In the genomic region with DNA sequence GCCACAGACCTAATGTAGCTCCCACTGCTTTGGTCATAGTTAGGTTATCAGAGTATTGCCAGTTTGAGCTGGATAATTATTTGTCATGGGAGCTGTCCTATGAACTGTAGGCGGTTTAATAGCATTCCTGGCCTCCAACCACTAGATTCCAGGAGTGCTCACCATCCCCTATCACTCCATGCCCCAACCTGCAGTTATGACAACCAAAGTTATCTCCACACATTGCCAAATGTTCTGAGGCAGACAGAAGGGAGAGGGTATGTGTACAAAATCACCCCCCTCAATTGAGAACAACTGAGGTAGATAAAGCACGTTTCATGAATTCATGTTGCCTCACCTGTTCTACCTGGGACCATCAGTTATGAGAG, we compare ENCODE assay signal across 34 cellular contexts.
A peak's percentile ranks its signal among the peaks of the same experiment; 100 is the strongest.
DNase-seq lines count a peak whose midpoint lies in the region; ATAC-seq, FAIRE-seq and TF ChIP-seq lines count a peak whose summit lies in the region.
"Had no signal": no experiment of that assay in that cellular context is flagged by ENCODE, and none has a peak within 500 bp of the region (broad histone marks: within the 10 kb centered on the region; RNA-seq: fewer than 3 reads in every experiment).

No MANE protein-coding gene starts in this region.

- no TSS peak for BruUV-seq in MCF 10A (replicated peaks; lab: Mats Ljungman, UMichigan)

- no peak overlapping the region for H3K9ac ChIP-seq in keratinocyte (ENCODE audit: control insufficient read depth, extremely low read depth, insufficient read depth, low read length)

- DNase-seq in MCF 10A (ENCODE audit: unreplicated experiment) (no peak), breast epithelium (ENCODE audit: low spot score in 2 of 2) (no peak), T1000 (lab: John Stamatoyannopoulos, UW) (peak; percentile 46), keratinocyte (ENCODE audit: low read depth, low spot score) (no peak), NCI-H1092 (lab: John Stamatoyannopoulos, UW) (no peak)
- DNase-seq in stimulated activated CD8-positive, alpha-beta memory T cell treated with anti-CD3 and anti-CD28 coated beads, Interleukin-4, amount 100 ng/mL, for 48 hours = no peak
- no peak for DNase-seq in activated CD4-positive, alpha-beta T cell treated with anti-CD3 and anti-CD28 coated beads, Interleukin-2, amount 10 ng/mL, durations not matched to agents 24 days and 14 days
- DNase-seq: activated CD4-positive, alpha-beta T cell treated with anti-CD3 and anti-CD28 coated beads for 48 hours; activated effector memory CD4-positive, alpha-beta T cell treated with anti-CD3 and anti-CD28 coated beads, Interleukin-2, amount 50 U/mL, for 16 hours; activated naive CD8-positive, alpha-beta T cell treated with anti-CD3 and anti-CD28 coated beads, Interleukin-2, amount 10 ng/mL, durations not matched to agents 7 days and 5 days; activated T-cell treated with anti-CD3 and anti-CD28 coated beads, Interleukin-2, amount 50 U/mL, for 1 hour; BE2C; cerebellar nuclear complex; DMS153; dorsolateral prefrontal cortex; GF-D8; heart left ventricle; KG1; left cardiac atrium; NCI-H1436 treated with DMSO at 0.1 percent for 48 hours; NCI-H446 treated with DMSO at 0.1 percent for 48 hours; stimulated activated naive CD4-positive, alpha-beta T cell treated with Interleukin-2 at 50 U/mL for 16 hours; testis; WERI-Rb-1 had no signal

- no peaks in the 10 kb centered on the region for H3K36me3 Mint-ChIP-seq in MCF 10A (ENCODE audit: insufficient read depth, unreplicated experiment)
- no peaks in the 10 kb centered on the region for H3K36me3 Mint-ChIP-seq in stimulated activated memory B cell treated with anti-CD40 and anti-IgM and Interleukin-4, amounts not matched to agents 10 μg/mL and 1 μg/mL and 100 μg/mL, for 72 hours
- no peaks in the 10 kb centered on the region for H3K36me3 Mint-ChIP-seq in activated CD4-positive, alpha-beta T cell treated with anti-CD3 and anti-CD28 coated beads, Interleukin-2, amount 10 ng/mL, durations not matched to agents 24 days and 14 days (ENCODE audit: low read depth)
- H3K36me3 Mint-ChIP-seq: activated naive CD8-positive, alpha-beta T cell treated with anti-CD3 and anti-CD28 coated beads, Interleukin-2, amount 10 ng/mL, durations not matched to agents 7 days and 5 days; memory B cell had no signal

- no peak for TF ChIP-seq POLR2A in breast epithelium (IDR thresholded peaks at IDR 0.05)

- no peak overlapping the region for H3K4me3 Mint-ChIP-seq in MCF 10A (ENCODE audit: unreplicated experiment)
- H3K4me3 Mint-ChIP-seq in stimulated activated memory B cell treated with anti-CD40 and anti-IgM and Interleukin-4, amounts not matched to agents 10 μg/mL and 1 μg/mL and 100 μg/mL, for 72 hours = no peak overlapping the region
- no peak overlapping the region for H3K4me3 Mint-ChIP-seq in activated CD4-positive, alpha-beta T cell treated with anti-CD3 and anti-CD28 coated beads, Interleukin-2, amount 10 ng/mL, durations not matched to agents 24 days and 14 days
- H3K4me3 Mint-ChIP-seq: activated naive CD8-positive, alpha-beta T cell treated with anti-CD3 and anti-CD28 coated beads, Interleukin-2, amount 10 ng/mL, durations not matched to agents 7 days and 5 days; memory B cell; T-helper 2 cell treated with Interferon-gamma antibody and Interleukin-4, amounts not matched to agents 5 μg/mL and 100 μg/mL, for 36 hours had no signal

- TF ChIP-seq CTCF in MCF 10A (IDR thresholded peaks at IDR 0.05; ENCODE audit: unreplicated experiment) = no peak
- TF ChIP-seq CTCF in breast epithelium (IDR thresholded peaks at IDR 0.05) = no peak
- TF ChIP-seq CTCF in keratinocyte (optimal IDR thresholded peaks at IDR 0.05 in 1 of 3, IDR thresholded peaks at IDR 0.05 in 1 of 3, conservative IDR thresholded peaks at IDR 0.05 in 1 of 3; ENCODE audit: extremely low read depth in 1 of 3, insufficient read depth in 2 of 3, low read length in 3 of 3) = no peak

- no peaks in the 10 kb centered on the region for H3K79me2 ChIP-seq in keratinocyte (ENCODE audit: control insufficient read depth, insufficient read depth, low read length)

- no peaks in the 10 kb centered on the region for H4K20me1 ChIP-seq in keratinocyte (ENCODE audit: control insufficient read depth, extremely low read depth, insufficient read depth, low read length)

- peak overlapping the region; percentile 3 for H3K4me2 ChIP-seq in keratinocyte (ENCODE audit: control insufficient read depth, extremely low read depth, insufficient read depth, low read depth, low read length)

- H3K4me1 Mint-ChIP-seq in MCF 10A (ENCODE audit: insufficient read depth, unreplicated experiment) = peaks cover 39% of the 10 kb centered on the region
- H3K4me1 Mint-ChIP-seq in stimulated activated memory B cell treated with anti-CD40 and anti-IgM and Interleukin-4, amounts not matched to agents 10 μg/mL and 1 μg/mL and 100 μg/mL, for 72 hours = no peaks in the 10 kb centered on the region
- no peaks in the 10 kb centered on the region for H3K4me1 Mint-ChIP-seq in activated CD4-positive, alpha-beta T cell treated with anti-CD3 and anti-CD28 coated beads, Interleukin-2, amount 10 ng/mL, durations not matched to agents 24 days and 14 days
- H3K4me1 Mint-ChIP-seq: activated naive CD8-positive, alpha-beta T cell treated with anti-CD3 and anti-CD28 coated beads, Interleukin-2, amount 10 ng/mL, durations not matched to agents 7 days and 5 days; memory B cell had no signal

- H3K27ac ChIP-seq in breast epithelium (no peak overlapping the region), keratinocyte (ENCODE audit: control insufficient read depth, insufficient read depth, low read length) (no peak overlapping the region)
- H3K27ac ChIP-seq: 22Rv1, dorsolateral prefrontal cortex, heart left ventricle, neutrophil, testis, vagina, WERI-Rb-1 had no signal

- H3K4me3 ChIP-seq in breast epithelium = no peak overlapping the region
- no peak overlapping the region for H3K4me3 ChIP-seq in keratinocyte (ENCODE audit: control insufficient read depth in 2 of 3, extremely low read depth in 1 of 3, insufficient read depth in 2 of 3, low read depth in 1 of 3, low read length in 3 of 3)
- H3K4me3 ChIP-seq: dorsolateral prefrontal cortex, HAP-1, heart left ventricle, testis, vagina had no signal

- peak overlapping the region; percentile 75 for H3K27ac Mint-ChIP-seq in MCF 10A (ENCODE audit: low read depth, unreplicated experiment)
- H3K27ac Mint-ChIP-seq in stimulated activated memory B cell treated with anti-CD40 and anti-IgM and Interleukin-4, amounts not matched to agents 10 μg/mL and 1 μg/mL and 100 μg/mL, for 72 hours = no peak overlapping the region
- H3K27ac Mint-ChIP-seq in activated CD4-positive, alpha-beta T cell treated with anti-CD3 and anti-CD28 coated beads, Interleukin-2, amount 10 ng/mL, durations not matched to agents 24 days and 14 days = no peak overlapping the region
- H3K27ac Mint-ChIP-seq: activated naive CD8-positive, alpha-beta T cell treated with anti-CD3 and anti-CD28 coated beads, Interleukin-2, amount 10 ng/mL, durations not matched to agents 7 days and 5 days; memory B cell; progenitor cell of endocrine pancreas; T-helper 2 cell treated with Interferon-gamma antibody and Interleukin-4, amounts not matched to agents 5 μg/mL and 100 μg/mL, for 36 hours had no signal

- H3K27me3 ChIP-seq in breast epithelium (no peaks in the 10 kb centered on the region), keratinocyte (ENCODE audit: control insufficient read depth, extremely low read depth, insufficient read depth, low read length) (no peaks in the 10 kb centered on the region)
- H3K27me3 ChIP-seq: BE2C, dorsolateral prefrontal cortex, heart left ventricle, testis, vagina had no signal

- CTCF ChIA-PET in MCF 10A (lab: Yijun Ruan, JAX) = interaction anchor here (0.6 kb wide), 1 partner anchor 21 kb away, joined by 3 read pairs; no protein-coding TSS in a partner anchor

- H3K9me3 ChIP-seq in breast epithelium (no peaks in the 10 kb centered on the region), keratinocyte (ENCODE audit: control insufficient read depth, low read depth, low read length) (no peaks in the 10 kb centered on the region)
- H3K9me3 ChIP-seq: BE2C, HAP-1, neutrophil, testis, vagina had no signal

- ATAC-seq in stimulated activated memory B cell treated with anti-CD40 and anti-IgM and Interleukin-4, amounts not matched to agents 10 μg/mL and 1 μg/mL and 100 μg/mL, for 72 hours = no peak
- ATAC-seq: heart left ventricle, left cardiac atrium, Right ventricle myocardium inferior, sciatic nerve had no signal

- no peak overlapping the region for H2AFZ ChIP-seq in keratinocyte (ENCODE audit: control insufficient read depth, low read length)

- H3K9me3 Mint-ChIP-seq in MCF 10A (ENCODE audit: unreplicated experiment) = no peaks in the 10 kb centered on the region
- peaks cover 4% of the 10 kb centered on the region for H3K9me3 Mint-ChIP-seq in stimulated activated memory B cell treated with anti-CD40 and anti-IgM and Interleukin-4, amounts not matched to agents 10 μg/mL and 1 μg/mL and 100 μg/mL, for 72 hours
- H3K9me3 Mint-ChIP-seq in activated CD4-positive, alpha-beta T cell treated with anti-CD3 and anti-CD28 coated beads, Interleukin-2, amount 10 ng/mL, durations not matched to agents 24 days and 14 days = no peaks in the 10 kb centered on the region
- H3K9me3 Mint-ChIP-seq: activated naive CD8-positive, alpha-beta T cell treated with anti-CD3 and anti-CD28 coated beads, Interleukin-2, amount 10 ng/mL, durations not matched to agents 7 days and 5 days; T-helper 2 cell treated with Interferon-gamma antibody and Interleukin-4, amounts not matched to agents 5 μg/mL and 100 μg/mL, for 36 hours had no signal

- H3K36me3 ChIP-seq in breast epithelium (no peaks in the 10 kb centered on the region), keratinocyte (ENCODE audit: control insufficient read depth in 2 of 2, extremely low read depth in 1 of 2, insufficient read depth in 2 of 2, low read length in 2 of 2) (no peaks in the 10 kb centered on the region)
- H3K36me3 ChIP-seq: BE2C, HAP-1, heart left ventricle, neutrophil, vagina, WERI-Rb-1 had no signal

- peak; percentile 79 for FAIRE-seq in keratinocyte (lab: Jason Lieb, UNC)

- dilution Hi-C loops in keratinocyte (cut with MboI; ENCODE audit: extremely low pct_ligation_motif_present, low sequenced_read_pairs) = no loop called here

- H3K4me1 ChIP-seq in breast epithelium (no peaks in the 10 kb centered on the region), keratinocyte (ENCODE audit: control insufficient read depth, extremely low read depth, insufficient read depth, low read length) (peaks cover 31% of the 10 kb centered on the region)
- H3K4me1 ChIP-seq: HAP-1 had no signal

- intact Hi-C loops in MCF 10A (cut with micrococcal nuclease) = no loop called here
- intact Hi-C loops in breast epithelium (cut with DNase I; ENCODE audit: low total_unique reads) = no loop called here
- intact Hi-C loops in activated CD4-positive, alpha-beta T cell treated with anti-CD3 and anti-CD28 coated beads, Interleukin-2, amount 10 ng/mL, durations not matched to agents 24 days and 14 days (cut with micrococcal nuclease) = no loop called here

- H3K9me1 ChIP-seq in keratinocyte (ENCODE audit: control insufficient read depth, extremely low read depth, insufficient read depth, low read length) = no peaks in the 10 kb centered on the region

- POLR2A ChIA-PET in MCF 10A (lab: Yijun Ruan, JAX) = interaction anchor here (0.6 to 1.2 kb wide), 6 partner anchors 32 to 1339 kb away, joined by 3 to 5 read pairs (median 3); no protein-coding TSS in a partner anchor

- no peaks in the 10 kb centered on the region for H3K27me3 Mint-ChIP-seq in MCF 10A (ENCODE audit: insufficient read depth, unreplicated experiment)
- peaks cover 53% of the 10 kb centered on the region for H3K27me3 Mint-ChIP-seq in stimulated activated memory B cell treated with anti-CD40 and anti-IgM and Interleukin-4, amounts not matched to agents 10 μg/mL and 1 μg/mL and 100 μg/mL, for 72 hours
- H3K27me3 Mint-ChIP-seq in activated CD4-positive, alpha-beta T cell treated with anti-CD3 and anti-CD28 coated beads, Interleukin-2, amount 10 ng/mL, durations not matched to agents 24 days and 14 days = peaks cover 18% of the 10 kb centered on the region
- H3K27me3 Mint-ChIP-seq: progenitor cell of endocrine pancreas had no signal
